ENCODE assay signal across 1 cellular context in genomic region chr11:842370-843002, GRCh38.
TF ChIP-seq lines count a peak whose summit lies in the region.

POLR2L (minus strand) TSS chr11:842529; CDS start chr11:842508, 21 bp downstream.
TSPAN4 (plus strand) TSS chr11:842852; CDS start chr11:850305, 7,453 bp downstream.

TF ChIP-seq in HepG2, 621 proteins besides CTCF, POLR2A, EP300 and RAD21 (continued from another document and continues in another):
- no peak for TF ChIP-seq ZNF598 (CRISPR knock-in tag; IDR thresholded peaks at IDR 0.05; ENCODE audit: borderline replicate concordance)
- TF ChIP-seq ZNF441 (CRISPR knock-in tag; IDR thresholded peaks at IDR 0.05; ENCODE audit: borderline replicate concordance) = 0 out of 2 replicates have a peak, but pooled peaks have one; percentile 27
- TF ChIP-seq ZNF646 (CRISPR knock-in tag; IDR thresholded peaks at IDR 0.05) = no peak
- no peak for TF ChIP-seq HNRNPK (IDR thresholded peaks at IDR 0.05; ENCODE audit: low read depth, low read length, poor library complexity, severe bottlenecking)
- TF ChIP-seq ZBTB14 (CRISPR knock-in tag; IDR thresholded peaks at IDR 0.05) = peak; percentile 73
- no peak; the same call in 1 of the 2 replicates for TF ChIP-seq ZNF33A (CRISPR knock-in tag; IDR thresholded peaks at IDR 0.05; ENCODE audit: borderline replicate concordance)
- TF ChIP-seq CBFB (CRISPR knock-in tag; IDR thresholded peaks at IDR 0.05) = no peak
- 0 out of 2 replicates have a peak, but pooled peaks have one; percentile 79 for TF ChIP-seq ZBTB25 (CRISPR knock-in tag; IDR thresholded peaks at IDR 0.05)
- TF ChIP-seq NCOR1 (IDR thresholded peaks at IDR 0.05; ENCODE audit: borderline replicate concordance, low read length) = no peak
- TF ChIP-seq ZNF430 (CRISPR knock-in tag; IDR thresholded peaks at IDR 0.05) = 0 out of 2 replicates have a peak, but pooled peaks have one; percentile 17
- TF ChIP-seq ZNF570 (CRISPR knock-in tag; IDR thresholded peaks at IDR 0.05; ENCODE audit: borderline replicate concordance) = no peak
- 0 out of 2 replicates have a peak, but pooled peaks have one; percentile 18 for TF ChIP-seq BATF2 (CRISPR knock-in tag; IDR thresholded peaks at IDR 0.05)
- TF ChIP-seq HNF1A (IDR thresholded peaks at IDR 0.05; ENCODE audit: low read depth) = no peak
- TF ChIP-seq HNF1A (CRISPR knock-in tag; IDR thresholded peaks at IDR 0.05; ENCODE audit: borderline replicate concordance) = peak; percentile 66; the same call in 1 of the 2 replicates
- no peak for TF ChIP-seq SRSF9 (IDR thresholded peaks at IDR 0.05; ENCODE audit: borderline replicate concordance, insufficient read depth, low read depth, low read length, poor library complexity, severe bottlenecking)
- TF ChIP-seq SKI (IDR thresholded peaks at IDR 0.05; ENCODE audit: partially characterized antibody) = peak; percentile 72
- TF ChIP-seq PTBP1 (IDR thresholded peaks at IDR 0.05; ENCODE audit: low read depth, low read length, poor library complexity, severe bottlenecking) = no peak
- no peak for TF ChIP-seq ZNF264 (CRISPR knock-in tag; IDR thresholded peaks at IDR 0.05)
- TF ChIP-seq ZNF770 (CRISPR knock-in tag; IDR thresholded peaks at IDR 0.05) = peak; percentile 14; the same call in 1 of the 2 replicates
- TF ChIP-seq KAT8 (CRISPR knock-in tag; IDR thresholded peaks at IDR 0.05) = no peak
- no peak for TF ChIP-seq AHR (CRISPR knock-in tag; IDR thresholded peaks at IDR 0.05)
- TF ChIP-seq ZFAT (CRISPR knock-in tag; conservative IDR thresholded peaks at IDR 0.05) = no peak
- no peak for TF ChIP-seq GABPA (IDR thresholded peaks at IDR 0.05; ENCODE audit: low read depth, low read length)
- no peak for TF ChIP-seq GABPA (CRISPR knock-in tag; IDR thresholded peaks at IDR 0.05; ENCODE audit: low read depth)
- no peak for TF ChIP-seq HNRNPUL1 (IDR thresholded peaks at IDR 0.05; ENCODE audit: low read depth, low read length)
- peak; percentile 67 for TF ChIP-seq HNRNPLL (IDR thresholded peaks at IDR 0.05; ENCODE audit: low read depth, low read length, poor library complexity, severe bottlenecking)
- peak; percentile 44; the same call in 1 of the 2 replicates for TF ChIP-seq NFAT5 (CRISPR knock-in tag; IDR thresholded peaks at IDR 0.05)
- TF ChIP-seq ZNF652 (CRISPR knock-in tag; IDR thresholded peaks at IDR 0.05; ENCODE audit: borderline replicate concordance, low read depth) = no peak
- peak; percentile 47; the same call in 1 of the 2 replicates for TF ChIP-seq ZNF567 (CRISPR knock-in tag; IDR thresholded peaks at IDR 0.05; ENCODE audit: borderline replicate concordance)
- no peak for TF ChIP-seq FIP1L1 (IDR thresholded peaks at IDR 0.05; ENCODE audit: borderline replicate concordance, insufficient read depth, low read depth, low read length)
- TF ChIP-seq CSRNP2 (CRISPR knock-in tag; conservative IDR thresholded peaks at IDR 0.05; ENCODE audit: low read depth) = no peak
- no peak for TF ChIP-seq NPAS2 (CRISPR knock-in tag; IDR thresholded peaks at IDR 0.05; ENCODE audit: borderline replicate concordance)
- TF ChIP-seq ZSCAN21 (CRISPR knock-in tag; IDR thresholded peaks at IDR 0.05; ENCODE audit: borderline replicate concordance) = no peak
